In genomic region chr2:118197011-118197695, GRCh38 we compare ENCODE assay signal across 12 cellular contexts.
DNase-seq lines count a peak whose midpoint lies in the region; ATAC-seq and TF ChIP-seq lines count a peak whose summit lies in the region.
"Had no signal": no experiment of that assay in that cellular context is flagged by ENCODE, and none has a peak within 500 bp of the region (broad histone marks: within the 10 kb centered on the region; RNA-seq: fewer than 3 reads in every experiment).

No MANE protein-coding gene starts in this region.

- intact Hi-C loops in esophagus squamous epithelium (cut with DNase I), result no loop called here

- WGBS in esophagus squamous epithelium, 2 donors, result 56 to 63% methylated on average over 3 of the region's 3 CpGs

- H3K9me3 Mint-ChIP-seq in WTC11, result peaks cover 9% of the 10 kb centered on the region
- no peaks in the 10 kb centered on the region for H3K9me3 Mint-ChIP-seq in stimulated activated effector memory CD8-positive, alpha-beta T cell treated with anti-CD3 and anti-CD28 coated beads, Interleukin-12 subunit alpha, Interleukin-12 subunit beta, amount 100 ng/mL, for 72 hours
- H3K9me3 Mint-ChIP-seq: activated naive CD8-positive, alpha-beta T cell treated with anti-CD3 and anti-CD28 coated beads, Interleukin-2, amount 10 ng/mL, durations not matched to agents 7 days and 5 days had no signal

- CTCF ChIA-PET in WTC11 (lab: Charles Lee), result interaction anchor here (0.8 to 1.0 kb wide), 2 partner anchors 25 to 164 kb away, joined by 3 read pairs; no protein-coding TSS in a partner anchor

- H3K9me3 ChIP-seq in esophagus squamous epithelium, result no peaks in the 10 kb centered on the region
- H3K9me3 ChIP-seq: tibial artery had no signal

- H3K36me3 ChIP-seq in esophagus squamous epithelium, result no peaks in the 10 kb centered on the region
- H3K36me3 ChIP-seq: tibial artery had no signal

- H3K27ac ChIP-seq in esophagus squamous epithelium, result no peak overlapping the region
- H3K27ac ChIP-seq: tibial artery, VCaP had no signal

- ATAC-seq in HG02884 (IDR thresholded peaks at IDR 0.05; ENCODE audit: unreplicated experiment) (peak; percentile 71), WTC11 (peak; percentile 92), HG03460 (IDR thresholded peaks at IDR 0.05; ENCODE audit: unreplicated experiment) (no peak)
- ATAC-seq in stimulated activated effector memory CD8-positive, alpha-beta T cell treated with anti-CD3 and anti-CD28 coated beads, Interleukin-12 subunit alpha, Interleukin-12 subunit beta, amount 100 ng/mL, for 72 hours, result peak; percentile 36

- TF ChIP-seq CTCF in WTC11 (IDR thresholded peaks at IDR 0.05) (no peak), esophagus squamous epithelium (IDR thresholded peaks at IDR 0.05) (no peak)

- H3K36me3 Mint-ChIP-seq in WTC11, result no peaks in the 10 kb centered on the region
- no peaks in the 10 kb centered on the region for H3K36me3 Mint-ChIP-seq in stimulated activated effector memory CD8-positive, alpha-beta T cell treated with anti-CD3 and anti-CD28 coated beads, Interleukin-12 subunit alpha, Interleukin-12 subunit beta, amount 100 ng/mL, for 72 hours
- H3K36me3 Mint-ChIP-seq: activated naive CD8-positive, alpha-beta T cell treated with anti-CD3 and anti-CD28 coated beads, Interleukin-2, amount 10 ng/mL, durations not matched to agents 7 days and 5 days had no signal

- DNase-seq in NCI-H82 (lab: John Stamatoyannopoulos, UW) (peak; percentile 37), NCI-H82 treated with DMSO at 0.1 percent for 48 hours (lab: John Stamatoyannopoulos, UW; ENCODE audit: unreplicated experiment) (no peak), WTC11 (ENCODE audit: low spot score) (no peak), mucosa of gallbladder (ENCODE audit: low spot score) (no peak), esophagus squamous epithelium (lab: John Stamatoyannopoulos, UW) (no peak)
- DNase-seq in stimulated activated effector memory CD8-positive, alpha-beta T cell treated with anti-CD3 and anti-CD28 coated beads, Interleukin-12 subunit alpha, Interleukin-12 subunit beta, amount 100 ng/mL, for 72 hours (ENCODE audit: low spot score in 2 of 2), result no peak
- DNase-seq: activated naive CD8-positive, alpha-beta T cell treated with anti-CD3 and anti-CD28 coated beads, Interleukin-2, amount 10 ng/mL, durations not matched to agents 7 days and 5 days; NK-92 treated with Interleukin-12 subunit alpha and Interleukin-12 subunit beta, amount 100 ng/mL, for 24 hours; tibial artery had no signal

- POLR2A ChIA-PET in WTC11 (lab: Charles Lee), result no interaction called here

- no peak overlapping the region for H3K27ac Mint-ChIP-seq in WTC11
- H3K27ac Mint-ChIP-seq in stimulated activated effector memory CD8-positive, alpha-beta T cell treated with anti-CD3 and anti-CD28 coated beads, Interleukin-12 subunit alpha, Interleukin-12 subunit beta, amount 100 ng/mL, for 72 hours, result no peak overlapping the region
- H3K27ac Mint-ChIP-seq: activated naive CD8-positive, alpha-beta T cell treated with anti-CD3 and anti-CD28 coated beads, Interleukin-2, amount 10 ng/mL, durations not matched to agents 7 days and 5 days had no signal

- no peak for TF ChIP-seq POLR2A in esophagus squamous epithelium (IDR thresholded peaks at IDR 0.05)

- no peaks in the 10 kb centered on the region for H3K27me3 Mint-ChIP-seq in WTC11 (ENCODE audit: low read depth)

- no peaks in the 10 kb centered on the region for H3K4me1 ChIP-seq in esophagus squamous epithelium
- H3K4me1 ChIP-seq: tibial artery had no signal

- H3K4me3 Mint-ChIP-seq in WTC11, result no peak overlapping the region
- H3K4me3 Mint-ChIP-seq in stimulated activated effector memory CD8-positive, alpha-beta T cell treated with anti-CD3 and anti-CD28 coated beads, Interleukin-12 subunit alpha, Interleukin-12 subunit beta, amount 100 ng/mL, for 72 hours, result no peak overlapping the region
- H3K4me3 Mint-ChIP-seq: activated naive CD8-positive, alpha-beta T cell treated with anti-CD3 and anti-CD28 coated beads, Interleukin-2, amount 10 ng/mL, durations not matched to agents 7 days and 5 days had no signal

- peaks cover 0 to 14% (median 0%) of the 10 kb centered on the region in 4 donors for H3K27me3 ChIP-seq in esophagus squamous epithelium

- no peak overlapping the region for H3K4me3 ChIP-seq in esophagus squamous epithelium
- H3K4me3 ChIP-seq: tibial artery had no signal

- no peaks in the 10 kb centered on the region for H3K4me1 Mint-ChIP-seq in WTC11
- H3K4me1 Mint-ChIP-seq in stimulated activated effector memory CD8-positive, alpha-beta T cell treated with anti-CD3 and anti-CD28 coated beads, Interleukin-12 subunit alpha, Interleukin-12 subunit beta, amount 100 ng/mL, for 72 hours, result peaks cover 9% of the 10 kb centered on the region

TF ChIP-seq in WTC11, 78 proteins besides CTCF, POLR2A, EP300 and RAD21 (continues in another document):
- TF ChIP-seq KAT7 (CRISPR knock-in tag; IDR thresholded peaks at IDR 0.05; ENCODE audit: borderline replicate concordance) (no peak), ZNF263 (CRISPR knock-in tag; IDR thresholded peaks at IDR 0.05; ENCODE audit: low read depth) (no peak), ETV6 (CRISPR knock-in tag; IDR thresholded peaks at IDR 0.05) (no peak), HMGXB4 (CRISPR knock-in tag; IDR thresholded peaks at IDR 0.05) (no peak), NFYB (CRISPR knock-in tag; conservative IDR thresholded peaks at IDR 0.05; ENCODE audit: low read depth) (0 out of 2 replicates have a peak, but pooled peaks have one; percentile 21), ELF4 (CRISPR knock-in tag; IDR thresholded peaks at IDR 0.05; ENCODE audit: low read depth) (no peak), NFE2L1 (CRISPR knock-in tag; IDR thresholded peaks at IDR 0.05) (no peak), MAX (CRISPR knock-in tag; IDR thresholded peaks at IDR 0.05) (no peak), USF1 (CRISPR knock-in tag; IDR thresholded peaks at IDR 0.05) (peak; percentile 93), HMGA2 (CRISPR knock-in tag; IDR thresholded peaks at IDR 0.05) (no peak), USF2 (CRISPR knock-in tag; IDR thresholded peaks at IDR 0.05) (peak; percentile 93), E2F4 (CRISPR knock-in tag; IDR thresholded peaks at IDR 0.05; ENCODE audit: borderline replicate concordance, low read depth) (no peak), ZBTB43 (CRISPR knock-in tag; IDR thresholded peaks at IDR 0.05) (no peak)
